ENCODE assay signal across 26 cellular contexts in the genomic region with DNA sequence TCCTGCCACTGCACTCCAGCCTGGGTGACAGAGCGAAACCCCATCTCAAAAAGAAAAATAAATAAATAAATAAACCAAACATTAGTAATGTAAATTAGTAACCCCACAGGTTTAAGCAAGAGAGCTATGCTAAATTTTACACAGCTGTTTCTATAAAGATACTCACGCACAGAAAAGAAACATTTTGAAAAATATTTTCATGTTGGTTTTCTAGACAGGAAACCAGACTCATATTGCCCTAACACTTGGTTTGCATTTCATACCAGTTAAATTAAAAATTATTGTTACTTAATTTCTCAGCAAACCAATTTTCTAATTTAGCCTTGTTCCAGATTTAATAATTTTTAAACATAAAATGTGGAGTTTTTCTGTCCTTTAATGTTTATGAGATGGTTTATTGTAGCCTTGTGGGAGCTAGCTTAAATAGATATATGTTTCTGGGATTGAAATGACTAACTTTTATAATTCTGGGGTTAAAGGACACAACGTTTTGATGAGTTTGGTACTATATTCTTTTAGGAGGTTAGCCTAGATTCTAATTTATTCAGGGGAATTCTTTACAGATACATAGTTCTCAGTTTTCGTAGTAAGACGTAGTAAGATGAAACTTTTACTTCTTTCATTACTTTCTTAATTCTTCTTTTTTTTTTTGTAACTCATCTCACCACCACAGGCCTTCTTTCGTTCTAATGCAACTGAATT. TPM values are rescaled to one million over a fixed set of nuclear protein-coding genes. Genes with fewer than 3 reads are reported as not detected.
DNase-seq lines count a peak whose midpoint lies in the region; ATAC-seq, FAIRE-seq and TF ChIP-seq lines count a peak whose summit lies in the region.
"Had no signal": no experiment of that assay in that cellular context is flagged by ENCODE, and none has a peak within 500 bp of the region (broad histone marks: within the 10 kb centered on the region; RNA-seq: fewer than 3 reads in every experiment).

No MANE protein-coding gene starts in this region.

- no peaks in the 10 kb centered on the region for H3K27me3 Mint-ChIP-seq in effector memory CD8-positive, alpha-beta T cell
- H3K27me3 Mint-ChIP-seq: CD4-positive, alpha-beta T cell had no signal

- H3K36me3 Mint-ChIP-seq in effector memory CD8-positive, alpha-beta T cell (ENCODE audit: insufficient read depth) = no peaks in the 10 kb centered on the region

- POLR2A ChIA-PET in A549 (lab: Yijun Ruan, JAX) = no interaction called here

- H3K4me3 ChIP-seq in A549 = no peak overlapping the region
- H3K4me3 ChIP-seq: SJSA1 had no signal

- no peaks in the 10 kb centered on the region for H3K9me3 Mint-ChIP-seq in effector memory CD8-positive, alpha-beta T cell
- H3K9me3 Mint-ChIP-seq: CD4-positive, alpha-beta T cell; HFFc6 had no signal

- peaks cover 34% of the 10 kb centered on the region for H3K4me1 ChIP-seq in A549

- no peak overlapping the region for H3K4me2 ChIP-seq in A549

- peak overlapping the region in 1 of 2 experiments; percentile 61; a peak in 2 of 6 replicates for H3K27ac ChIP-seq in A549
- H3K27ac ChIP-seq: SJSA1 had no signal

- FAIRE-seq in A549 (lab: Jason Lieb, UNC) = peak; percentile 7
- FAIRE-seq: GM12891, GM19239 had no signal

- TF ChIP-seq EP300 in A549 (IDR thresholded peaks at IDR 0.05) = no peak

- ATAC-seq in A549 = no peak
- ATAC-seq in GM18868 (IDR thresholded peaks at IDR 0.05; ENCODE audit: unreplicated experiment) = peak; percentile 41
- peak; percentile 62 for ATAC-seq in HG03432 (IDR thresholded peaks at IDR 0.05; ENCODE audit: unreplicated experiment)
- peak; percentile 62 for ATAC-seq in effector memory CD8-positive, alpha-beta T cell (replicated peaks)
- ATAC-seq in GM21737 (IDR thresholded peaks at IDR 0.05; ENCODE audit: unreplicated experiment) = no peak
- no peak for ATAC-seq in HG03025 (IDR thresholded peaks at IDR 0.05; ENCODE audit: low FRiP score, unreplicated experiment)
- no peak for ATAC-seq in GM18520 (IDR thresholded peaks at IDR 0.05; ENCODE audit: unreplicated experiment)
- ATAC-seq: Right ventricle myocardium inferior had no signal

- peak overlapping the region; percentile 36 to 64 for H3K4me3 Mint-ChIP-seq in effector memory CD8-positive, alpha-beta T cell
- H3K4me3 Mint-ChIP-seq: CD4-positive, alpha-beta T cell; HFFc6 had no signal

- no peak for DNase-seq in A549 (ENCODE audit: low read depth in 1 of 2, low spot score in 1 of 2)
- no peak for DNase-seq in effector memory CD8-positive, alpha-beta T cell
- DNase-seq: Caco-2; CD4-positive, alpha-beta T cell; DMS 273 treated with DMSO at 0.1 percent for 48 hours; DMS79 treated with DMSO at 0.1 percent for 48 hours; H7; HFFc6; Karpas-422; MV-4-11; NCI-H1105 treated with DMSO at 0.1 percent for 48 hours; NCI-H2081; NCI-H2171; NCI-H345; NCI-H524; NCI-H82; OCI-M1 had no signal

- no peak for TF ChIP-seq CTCF in A549 (IDR thresholded peaks at IDR 0.05)

- 89% methylated on average over 6 of the region's 6 CpGs for WGBS in A549 (ENCODE audit: missing lambda C conversion rate)

- H3K9me3 ChIP-seq in A549 = no peaks in the 10 kb centered on the region
- H3K9me3 ChIP-seq: Caco-2, SJSA1 had no signal

- CTCF ChIA-PET in A549 (lab: Yijun Ruan, JAX) = interaction anchor here (5.2 kb wide), 1 partner anchor 154 kb away, joined by 31 read pairs; no protein-coding TSS in a partner anchor

- peaks cover 0 to 12% of the 10 kb centered on the region in 2 donors for H3K4me1 Mint-ChIP-seq in effector memory CD8-positive, alpha-beta T cell (ENCODE audit: low read depth in 2 of 2)

- no peak for TF ChIP-seq RAD21 in A549 (conservative IDR thresholded peaks at IDR 0.05 in 1 of 2, IDR thresholded peaks at IDR 0.05 in 1 of 2)

- no peak for TF ChIP-seq POLR2A in A549 (IDR thresholded peaks at IDR 0.05; ENCODE audit: low read length)

- H3K27ac Mint-ChIP-seq in effector memory CD8-positive, alpha-beta T cell = peak overlapping the region; percentile 68 to 93
- H3K27ac Mint-ChIP-seq: CD4-positive, alpha-beta T cell; HFFc6 had no signal

TF ChIP-seq in A549, 52 proteins besides CTCF, POLR2A, EP300 and RAD21:
- TF ChIP-seq EHMT2 (IDR thresholded peaks at IDR 0.05; ENCODE audit: low read depth) (no peak), CEBPB (IDR thresholded peaks at IDR 0.05) (no peak), FOXS1 (CRISPR knock-in tag; IDR thresholded peaks at IDR 0.05) (no peak), ZFP36 (IDR thresholded peaks at IDR 0.05; ENCODE audit: borderline replicate concordance, partially characterized antibody) (no peak), HEYL (CRISPR knock-in tag; IDR thresholded peaks at IDR 0.05) (no peak), TFCP2L1 (CRISPR knock-in tag; IDR thresholded peaks at IDR 0.05) (no peak), ZC3H11A (IDR thresholded peaks at IDR 0.05) (no peak), BHLHE40 (IDR thresholded peaks at IDR 0.05; ENCODE audit: low read depth, low read length) (no peak), RARB (CRISPR knock-in tag; IDR thresholded peaks at IDR 0.05) (no peak), MAFK (IDR thresholded peaks at IDR 0.05; ENCODE audit: partially characterized antibody) (no peak), JUNB (IDR thresholded peaks at IDR 0.05) (no peak), GATA3 (IDR thresholded peaks at IDR 0.05; ENCODE audit: borderline replicate concordance) (no peak), CHD2 (IDR thresholded peaks at IDR 0.05; ENCODE audit: low read length, partially characterized antibody) (no peak), NR3C1 (IDR thresholded peaks at IDR 0.05) (no peak), RCOR1 (IDR thresholded peaks at IDR 0.05; ENCODE audit: low read depth, low read length) (no peak), RFX5 (IDR thresholded peaks at IDR 0.05) (no peak), SMC3 (IDR thresholded peaks at IDR 0.05) (no peak)
- TF ChIP-seq, protein P1, sequence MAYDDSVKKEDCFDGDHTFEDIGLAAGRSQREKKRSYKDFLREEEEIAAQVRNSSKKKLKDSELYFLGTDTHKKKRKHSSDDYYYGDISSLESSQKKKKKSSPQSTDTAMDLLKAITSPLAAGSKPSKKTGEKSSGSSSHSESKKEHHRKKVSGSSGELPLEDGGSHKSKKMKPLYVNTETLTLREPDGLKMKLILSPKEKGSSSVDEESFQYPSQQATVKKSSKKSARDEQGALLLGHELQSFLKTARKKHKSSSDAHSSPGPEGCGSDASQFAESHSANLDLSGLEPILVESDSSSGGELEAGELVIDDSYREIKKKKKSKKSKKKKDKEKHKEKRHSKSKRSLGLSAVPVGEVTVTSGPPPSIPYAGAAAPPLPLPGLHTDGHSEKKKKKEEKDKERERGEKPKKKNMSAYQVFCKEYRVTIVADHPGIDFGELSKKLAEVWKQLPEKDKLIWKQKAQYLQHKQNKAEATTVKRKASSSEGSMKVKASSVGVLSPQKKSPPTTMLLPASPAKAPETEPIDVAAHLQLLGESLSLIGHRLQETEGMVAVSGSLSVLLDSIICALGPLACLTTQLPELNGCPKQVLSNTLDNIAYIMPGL (CRISPR knock-in tag; IDR thresholded peaks at IDR 0.05; ENCODE audit: borderline replicate concordance) = no peak
- TF ChIP-seq, protein P2, sequence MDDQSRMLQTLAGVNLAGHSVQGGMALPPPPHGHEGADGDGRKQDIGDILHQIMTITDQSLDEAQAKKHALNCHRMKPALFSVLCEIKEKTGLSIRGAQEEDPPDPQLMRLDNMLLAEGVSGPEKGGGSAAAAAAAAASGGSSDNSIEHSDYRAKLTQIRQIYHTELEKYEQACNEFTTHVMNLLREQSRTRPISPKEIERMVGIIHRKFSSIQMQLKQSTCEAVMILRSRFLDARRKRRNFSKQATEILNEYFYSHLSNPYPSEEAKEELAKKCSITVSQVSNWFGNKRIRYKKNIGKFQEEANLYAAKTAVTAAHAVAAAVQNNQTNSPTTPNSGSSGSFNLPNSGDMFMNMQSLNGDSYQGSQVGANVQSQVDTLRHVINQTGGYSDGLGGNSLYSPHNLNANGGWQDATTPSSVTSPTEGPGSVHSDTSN (IDR thresholded peaks at IDR 0.05) = no peak
- TF ChIP-seq, protein P3, sequence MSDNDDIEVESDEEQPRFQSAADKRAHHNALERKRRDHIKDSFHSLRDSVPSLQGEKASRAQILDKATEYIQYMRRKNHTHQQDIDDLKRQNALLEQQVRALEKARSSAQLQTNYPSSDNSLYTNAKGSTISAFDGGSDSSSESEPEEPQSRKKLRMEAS (IDR thresholded peaks at IDR 0.05) = no peak

RNA-seq across cellular contexts. Expression of a gene that starts 42.6 kb away (rescaled TPM):
- polyA plus RNA-seq in A549 (2011; rRNA removed) = 49.1 and 70.2 TPM in 2 replicates
- 5.8 and 6.6 TPM in 2 replicates for polyA plus RNA-seq in A549 (2012; cell fraction: cytosol; rRNA removed)
- polyA plus RNA-seq in A549 (2012; cell fraction: nucleus; rRNA removed) = 15.8 and 19.0 TPM in 2 replicates
- 33.6 to 38.1 TPM (median 35.1 TPM) in 3 replicates for polyA plus RNA-seq in A549 (2017; fragmentation: RNase III; extraction: RNeasy Plus Mini Kit Qiagen cat#74134 plus additional on column Dnase treatment)
- polyA minus RNA-seq in A549 (2011; rRNA and poly(A)+ RNA removed) = 50.1 and 55.9 TPM in 2 replicates

Comparison
In these comparisons a context has a peak if more than half of its experiments do, and no peak if none do; other contexts are left out.
1. ATAC-seq: peak in GM18868 (single experiment), HG03432 (single experiment) and effector memory CD8-positive, alpha-beta T cell (single experiment); none in A549 (0 of 2), GM21737 (single experiment), HG03025 (single experiment) and GM18520 (single experiment).